11 cellular contexts compared by ENCODE assay signal in genomic region chr5:55538621-55539020, GRCh38. TPM values are rescaled to one million over a fixed set of nuclear protein-coding genes. Genes with fewer than 3 reads are reported as not detected.
DNase-seq lines count a peak whose midpoint lies in the region; ATAC-seq and TF ChIP-seq lines count a peak whose summit lies in the region.
"Had no signal": no experiment of that assay in that cellular context is flagged by ENCODE, and none has a peak within 500 bp of the region (broad histone marks: within the 10 kb centered on the region; RNA-seq: fewer than 3 reads in every experiment).

No MANE protein-coding gene starts in this region.

- CTCF ChIA-PET in activated CD4-positive, alpha-beta memory T cell treated with anti-CD3 and anti-CD28 coated beads, Interleukin-2, amount 10 ng/mL, durations not matched to agents 7 days and 5 days (lab: Charles Lee): interaction anchor here (1.6 kb wide), 1 partner anchor 154 kb away, joined by 4 read pairs; no protein-coding TSS in a partner anchor
- CTCF ChIA-PET in activated CD4-positive, alpha-beta memory T cell treated with anti-CD3 and anti-CD28 coated beads for 36 hours (lab: Charles Lee): no interaction called here

- H3K9me3 ChIP-seq in HUES64 (ENCODE audit: insufficient read depth, low read depth, low read length): no peaks in the 10 kb centered on the region
- no peaks in the 10 kb centered on the region for H3K9me3 ChIP-seq in adipocyte (ENCODE audit: control insufficient read depth, low read length)
- no peaks in the 10 kb centered on the region for H3K9me3 ChIP-seq in spleen
- no peaks in the 10 kb centered on the region for H3K9me3 ChIP-seq in SJCRH30 (replicated peaks)

- H3K36me3 ChIP-seq in HUES64 (ENCODE audit: insufficient read depth, low read length) (no peaks in the 10 kb centered on the region), adipocyte (ENCODE audit: control insufficient read depth, insufficient read depth, low read length, severe bottlenecking) (no peaks in the 10 kb centered on the region), spleen (no peaks in the 10 kb centered on the region), SJCRH30 (no peaks in the 10 kb centered on the region)

- no peaks in the 10 kb centered on the region for H3K27me3 ChIP-seq in HUES64 (ENCODE audit: insufficient read depth, low read length)
- no peaks in the 10 kb centered on the region for H3K27me3 ChIP-seq in adipocyte (replicated peaks; ENCODE audit: control insufficient read depth, insufficient read depth, low read length)
- peaks cover 0 to 14% (median 0%) of the 10 kb centered on the region in 7 donors for H3K27me3 ChIP-seq in spleen (replicated peaks in 1 of 7)
- no peaks in the 10 kb centered on the region; the same call in 1 of the 2 replicates for H3K27me3 ChIP-seq in SJCRH30
- H3K27me3 ChIP-seq: foreskin keratinocyte had no signal

- H3K9ac ChIP-seq in HUES64 (ENCODE audit: low read depth, low read length) (0 out of 2 replicates have a peak overlapping the region, but pooled peaks have one; percentile 0), adipocyte (ENCODE audit: low read length) (peak overlapping the region; percentile 84)

- POLR2A ChIA-PET in activated CD4-positive, alpha-beta memory T cell treated with anti-CD3 and anti-CD28 coated beads, Interleukin-2, amount 10 ng/mL, durations not matched to agents 7 days and 5 days (lab: Charles Lee): no interaction called here
- POLR2A ChIA-PET in activated CD4-positive, alpha-beta memory T cell treated with anti-CD3 and anti-CD28 coated beads for 36 hours (lab: Charles Lee): no interaction called here

- no peaks in the 10 kb centered on the region for H3K36me3 Mint-ChIP-seq in activated CD4-positive, alpha-beta memory T cell treated with anti-CD3 and anti-CD28 coated beads, Interleukin-2, amount 10 ng/mL, durations not matched to agents 7 days and 5 days (ENCODE audit: low read depth)
- H3K36me3 Mint-ChIP-seq in activated CD4-positive, alpha-beta memory T cell treated with anti-CD3 and anti-CD28 coated beads for 36 hours: no peaks in the 10 kb centered on the region

- H3K4me1 ChIP-seq in HUES64 (ENCODE audit: insufficient read depth, low read length): peaks cover 44% of the 10 kb centered on the region
- peaks cover 14% of the 10 kb centered on the region for H3K4me1 ChIP-seq in adipocyte (ENCODE audit: control insufficient read depth, insufficient read depth, low read length)
- peaks cover 4 to 47% (median 29%) of the 10 kb centered on the region in 6 donors for H3K4me1 ChIP-seq in spleen
- H3K4me1 ChIP-seq in SJCRH30: peaks cover 6% of the 10 kb centered on the region; the same call in 1 of the 2 replicates

- ATAC-seq in omental fat pad (ENCODE audit: low FRiP score): no peak
- ATAC-seq: foreskin keratinocyte had no signal

- H3K27me3 Mint-ChIP-seq in activated CD4-positive, alpha-beta memory T cell treated with anti-CD3 and anti-CD28 coated beads, Interleukin-2, amount 10 ng/mL, durations not matched to agents 7 days and 5 days: no peaks in the 10 kb centered on the region
- H3K27me3 Mint-ChIP-seq in activated CD4-positive, alpha-beta memory T cell treated with anti-CD3 and anti-CD28 coated beads for 36 hours: no peaks in the 10 kb centered on the region

- intact Hi-C loops in activated CD4-positive, alpha-beta memory T cell treated with anti-CD3 and anti-CD28 coated beads for 36 hours (cut with micrococcal nuclease): loop anchor here (1.0 to 10.0 kb wide), 4 partner anchors 69 to 366 kb away; partner anchors contain the start of gene CDC20B
- intact Hi-C loops in spleen (cut with DNase I; ENCODE audit: low total_unique reads): no loop called here

- peak overlapping the region; percentile 37 for H3K27ac Mint-ChIP-seq in activated CD4-positive, alpha-beta memory T cell treated with anti-CD3 and anti-CD28 coated beads, Interleukin-2, amount 10 ng/mL, durations not matched to agents 7 days and 5 days
- no peak overlapping the region for H3K27ac Mint-ChIP-seq in activated CD4-positive, alpha-beta memory T cell treated with anti-CD3 and anti-CD28 coated beads for 36 hours

- H3K4me3 Mint-ChIP-seq in activated CD4-positive, alpha-beta memory T cell treated with anti-CD3 and anti-CD28 coated beads, Interleukin-2, amount 10 ng/mL, durations not matched to agents 7 days and 5 days: peak overlapping the region; percentile 37
- H3K4me3 Mint-ChIP-seq in activated CD4-positive, alpha-beta memory T cell treated with anti-CD3 and anti-CD28 coated beads for 36 hours: no peak overlapping the region

- H3K4me3 ChIP-seq in HUES64 (ENCODE audit: low read length) (no peak overlapping the region), adipocyte (ENCODE audit: low read length) (peak overlapping the region; percentile 77), spleen (peak overlapping the region in 1 of 8 donors; percentile 17), SJCRH30 (no peak overlapping the region)

- 36% methylated on average over 2 of the region's 2 CpGs for WGBS in HUES64
- 20 to 30% (median 26%) methylated on average over 2 of the region's 2 CpGs for WGBS in spleen, 5 donors

- TF ChIP-seq CTCF in spleen (IDR thresholded peaks at IDR 0.05 in 8 of 11, conservative IDR thresholded peaks at IDR 0.05 in 3 of 11) (no peak), omental fat pad (IDR thresholded peaks at IDR 0.05) (no peak)

- DNase-seq in activated CD4-positive, alpha-beta memory T cell treated with anti-CD3 and anti-CD28 coated beads, Interleukin-2, amount 10 ng/mL, durations not matched to agents 7 days and 5 days: no peak
- DNase-seq in activated CD4-positive, alpha-beta memory T cell treated with anti-CD3 and anti-CD28 coated beads for 36 hours: no peak
- DNase-seq in adipocyte (ENCODE audit: low read depth) (peak; percentile 22), spleen (no peak), SJCRH30 (no peak), UCSD-AML1 (lab: John Stamatoyannopoulos, UW; ENCODE audit: unreplicated experiment) (no peak), omental fat pad (ENCODE audit: low spot score) (no peak)
- DNase-seq: activated effector memory CD4-positive, alpha-beta T cell treated with Interleukin-2 at 50 U/mL for 16 hours; foreskin keratinocyte; Right ventricle myocardium superior had no signal

- peaks cover 44% of the 10 kb centered on the region for H3K4me1 Mint-ChIP-seq in activated CD4-positive, alpha-beta memory T cell treated with anti-CD3 and anti-CD28 coated beads, Interleukin-2, amount 10 ng/mL, durations not matched to agents 7 days and 5 days
- H3K4me1 Mint-ChIP-seq in activated CD4-positive, alpha-beta memory T cell treated with anti-CD3 and anti-CD28 coated beads for 36 hours (ENCODE audit: low read depth): peaks cover 40% of the 10 kb centered on the region

- no peak for TF ChIP-seq POLR2A in spleen (IDR thresholded peaks at IDR 0.05)

- H3K9me3 Mint-ChIP-seq in activated CD4-positive, alpha-beta memory T cell treated with anti-CD3 and anti-CD28 coated beads, Interleukin-2, amount 10 ng/mL, durations not matched to agents 7 days and 5 days: no peaks in the 10 kb centered on the region
- H3K9me3 Mint-ChIP-seq in activated CD4-positive, alpha-beta memory T cell treated with anti-CD3 and anti-CD28 coated beads for 36 hours: no peaks in the 10 kb centered on the region

- H3K27ac ChIP-seq in HUES64 (ENCODE audit: low read depth, low read length) (no peak overlapping the region), spleen (peak overlapping the region in 7 of 8 donors; percentile 52 to 71 (median 62)), SJCRH30 (no peak overlapping the region)
- H3K27ac ChIP-seq: foreskin keratinocyte had no signal

RNA-seq across cellular contexts. Expression of gene PLPP1, which starts 3.9 kb away (rescaled TPM):
- total RNA-seq in activated CD4-positive, alpha-beta memory T cell treated with anti-CD3 and anti-CD28 coated beads, Interleukin-2, amount 10 ng/mL, durations not matched to agents 7 days and 5 days: 1 to 10 TPM; 8.9 to 9.0 TPM
- 1 to 10 TPM; 6.7 to 7.2 TPM for total RNA-seq in activated CD4-positive, alpha-beta memory T cell treated with anti-CD3 and anti-CD28 coated beads for 36 hours
- 27.3 TPM for polyA plus RNA-seq in HUES64 (2013, experiment 1 of 2)
- 28.5 TPM for polyA plus RNA-seq in HUES64 (2013, experiment 2 of 2)
- total RNA-seq in spleen: 10 to 100 TPM; 17.0 to 95.5 (median 40.0) TPM
- 10 to 100 TPM; 20.6 to 49.5 (median 34.1) TPM for polyA plus RNA-seq in spleen
- total RNA-seq in SJCRH30 (2014; rRNA removed; shearing (Covaris generic)): 31.3 and 35.1 TPM in 2 replicates
- 100 to 1,000 TPM; 248 to 593 (median 409) TPM for total RNA-seq in omental fat pad

Comparison
In these comparisons a context has a peak if more than half of its experiments do, and no peak if none do; other contexts are left out.
1. H3K27ac ChIP-seq: peak in spleen (7 of 8); none in HUES64 (single experiment) and SJCRH30 (single experiment).